ENCODE assay signal across 28 cellular contexts in genomic region chr1:221602866-221603265, GRCh38.
DNase-seq lines count a peak whose midpoint lies in the region; ATAC-seq and TF ChIP-seq lines count a peak whose summit lies in the region.
"Had no signal": no experiment of that assay in that cellular context is flagged by ENCODE, and none has a peak within 500 bp of the region (broad histone marks: within the 10 kb centered on the region; RNA-seq: fewer than 3 reads in every experiment).

No MANE protein-coding gene starts in this region.

- H3K4me2 ChIP-seq in IMR-90 (ENCODE audit: low read depth, low read length) (no peak overlapping the region), mammary epithelial cell (ENCODE audit: insufficient read depth, low read depth, low read length) (no peak overlapping the region)

- H4K91ac ChIP-seq in IMR-90 (ENCODE audit: insufficient read depth, low read depth, low read length): no peak overlapping the region

- no peak overlapping the region for H3K4ac ChIP-seq in IMR-90 (ENCODE audit: low read depth, low read length)

- no peak overlapping the region for H3K14ac ChIP-seq in IMR-90 (replicated peaks; ENCODE audit: low read depth, low read length)

- no peak overlapping the region for H4K5ac ChIP-seq in IMR-90 (ENCODE audit: low read depth, low read length)

- BruUV-seq in IMR-90 (replicated peaks; lab: Mats Ljungman, UMichigan) (no TSS peak), mammary epithelial cell (replicated peaks; lab: Mats Ljungman, UMichigan) (no TSS peak)

- H3K4me1 ChIP-seq in IMR-90 (ENCODE audit: control insufficient read depth, insufficient read depth, low read length): peaks cover 2% of the 10 kb centered on the region; the same call in 1 of the 2 replicates
- H3K4me1 ChIP-seq in mammary epithelial cell (ENCODE audit: insufficient read depth, low read length): peaks cover 5% of the 10 kb centered on the region
- H3K4me1 ChIP-seq in effector memory CD4-positive, alpha-beta T cell (ENCODE audit: control insufficient read depth, insufficient read depth, low read length, poor library complexity, severe bottlenecking): no peaks in the 10 kb centered on the region
- H3K4me1 ChIP-seq: Caco-2, heart right ventricle, pancreas, spleen, upper lobe of left lung had no signal

- TF ChIP-seq CTCF in IMR-90 (conservative IDR thresholded peaks at IDR 0.05; ENCODE audit: low read depth, low read length) (no peak), mammary epithelial cell (conservative IDR thresholded peaks at IDR 0.05 in 1 of 2, IDR thresholded peaks at IDR 0.05 in 1 of 2; ENCODE audit: extremely low read depth in 1 of 2, insufficient read depth in 1 of 2, low read depth in 1 of 2, low read length in 2 of 2) (no peak), foreskin fibroblast (IDR thresholded peaks at IDR 0.05; ENCODE audit: low read depth, low read length) (no peak)

- intact Hi-C loops in IMR-90 (cut with micrococcal nuclease) (no loop called here), mammary epithelial cell (cut with micrococcal nuclease) (no loop called here), left cardiac atrium (cut with DNase I) (no loop called here)

- H3K27ac ChIP-seq in IMR-90 (ENCODE audit: insufficient read depth, low read length) (no peak overlapping the region), mammary epithelial cell (ENCODE audit: insufficient read depth, low read depth, low read length) (no peak overlapping the region)
- H3K27ac ChIP-seq in effector memory CD4-positive, alpha-beta T cell (ENCODE audit: insufficient read depth, low read length, poor library complexity, severe bottlenecking): no peak overlapping the region
- H3K27ac ChIP-seq: cardiac muscle cell, esophagus squamous epithelium, heart right ventricle, pancreas, RWPE1, spleen, upper lobe of left lung had no signal

- no peak for TF ChIP-seq POLR2A in IMR-90 (IDR thresholded peaks at IDR 0.05; ENCODE audit: low read depth, low read length)

- H3K79me2 ChIP-seq in mammary epithelial cell (ENCODE audit: insufficient read depth, low read length): no peaks in the 10 kb centered on the region

- no peak overlapping the region for H3K18ac ChIP-seq in IMR-90 (ENCODE audit: low read depth, low read length)

- H3K27me3 ChIP-seq in IMR-90 (ENCODE audit: control insufficient read depth, insufficient read depth, low read length) (no peaks in the 10 kb centered on the region), mammary epithelial cell (ENCODE audit: insufficient read depth, low read length) (no peaks in the 10 kb centered on the region)
- no peaks in the 10 kb centered on the region for H3K27me3 ChIP-seq in effector memory CD4-positive, alpha-beta T cell (replicated peaks; ENCODE audit: control insufficient read depth, insufficient read depth, low read length, poor library complexity, severe bottlenecking)
- H3K27me3 ChIP-seq: cardiac muscle cell, esophagus squamous epithelium, heart right ventricle, pancreas, spleen, upper lobe of left lung had no signal

- POLR2A ChIA-PET in IMR-90 (lab: Charles Lee; ENCODE audit: unreplicated experiment): no interaction called here

- no peak overlapping the region for H3K56ac ChIP-seq in IMR-90 (ENCODE audit: extremely low read depth, insufficient read depth, low read length)

- ATAC-seq in IMR-90 (ENCODE audit: low read depth) (no peak), left cardiac atrium (no peak)
- ATAC-seq: heart right ventricle, pancreas, right cardiac atrium had no signal

- H2AK5ac ChIP-seq in IMR-90 (ENCODE audit: low read depth, low read length): no peak overlapping the region; the same call in 1 of the 2 replicates

- no peak overlapping the region for H3K23ac ChIP-seq in IMR-90 (ENCODE audit: low read depth, low read length)

- no peak for TF ChIP-seq RAD21 in IMR-90 (IDR thresholded peaks at IDR 0.05; ENCODE audit: low read length)

- in situ Hi-C loops in IMR-90 (cut with MboI; ENCODE audit: low sequenced_read_pairs) (no loop called here), mammary epithelial cell (cut with MboI; ENCODE audit: low sequenced_read_pairs in 2 of 2) (no loop called here)

- no peak overlapping the region for H2BK120ac ChIP-seq in IMR-90 (ENCODE audit: low read depth, low read length)

- H3K79me1 ChIP-seq in IMR-90 (ENCODE audit: low read depth in 1 of 2, low read length in 2 of 2): no peaks in the 10 kb centered on the region

- H3K4me3 ChIP-seq in IMR-90 (ENCODE audit: insufficient read depth, low read depth, low read length): no peak overlapping the region
- no peak overlapping the region for H3K4me3 ChIP-seq in mammary epithelial cell (replicated peaks in 1 of 3; ENCODE audit: insufficient read depth in 1 of 3, low read depth in 2 of 3, low read length in 3 of 3)
- no peak overlapping the region for H3K4me3 ChIP-seq in foreskin fibroblast (ENCODE audit: low read depth in 1 of 2, low read length in 2 of 2)
- H3K4me3 ChIP-seq in effector memory CD4-positive, alpha-beta T cell (ENCODE audit: insufficient read depth, low read depth, low read length, poor library complexity, severe bottlenecking): no peak overlapping the region
- H3K4me3 ChIP-seq: cardiac muscle cell, esophagus squamous epithelium, heart right ventricle, pancreas, spleen, upper lobe of left lung had no signal

- no peak overlapping the region for H2AFZ ChIP-seq in IMR-90 (replicated peaks; ENCODE audit: low read length, poor library complexity)
- H2AFZ ChIP-seq in mammary epithelial cell (ENCODE audit: low read depth, low read length): no peak overlapping the region

- no CpG with 5 or more reads among the region's 1 CpG for WGBS in IMR-90 (ENCODE audit: extremely low coverage in 2 of 2, insufficient read length in 1 of 2), 2 experiments
- WGBS in mammary epithelial cell (ENCODE audit: low coverage, missing lambda C conversion rate): 89% methylated on average over 1 of the region's 1 CpG

- H3K36me3 ChIP-seq in IMR-90 (ENCODE audit: control insufficient read depth, insufficient read depth, low read length) (no peaks in the 10 kb centered on the region), mammary epithelial cell (ENCODE audit: insufficient read depth, low read length) (no peaks in the 10 kb centered on the region)
- no peaks in the 10 kb centered on the region for H3K36me3 ChIP-seq in effector memory CD4-positive, alpha-beta T cell (ENCODE audit: control insufficient read depth, insufficient read depth, low read length)
- H3K36me3 ChIP-seq: cardiac muscle cell, esophagus squamous epithelium, heart right ventricle, pancreas, spleen, upper lobe of left lung had no signal

- DNase-seq in EL (peak; percentile 10), IMR-90 (peak; percentile 18), mammary epithelial cell (peak; percentile 20), foreskin fibroblast (peak; percentile 40 to 71), left cardiac atrium (no peak), globus pallidus (ENCODE audit: low spot score) (no peak), NCI-H748 (lab: John Stamatoyannopoulos, UW; ENCODE audit: unreplicated experiment) (no peak)
- no peak for DNase-seq in effector memory CD4-positive, alpha-beta T cell
- DNase-seq: activated CD4-positive, alpha-beta T cell treated with anti-CD3 and anti-CD28 coated beads, Interleukin-2, amount 50 U/mL, for 48 hours; activated naive CD4-positive, alpha-beta T cell treated with anti-CD3 and anti-CD28 coated beads for 36 hours; amniotic stem cell; C1 segment of cervical spinal cord; Caco-2; cortex of kidney; endodermal cell; esophagus squamous epithelium; heart right ventricle; NCI-H1417 treated with DMSO at 0.1 percent for 48 hours; NCI-H2081; NCI-H345; NCI-H82; pancreas; right cardiac atrium; spleen; stimulated activated CD4-positive, alpha-beta T cell treated with anti-CD3 and anti-CD28 coated beads, Interleukin-4, amount 100 ng/mL, for 1 hour; upper lobe of left lung had no signal

- dilution Hi-C loops in IMR-90 (cut with HindIII; ENCODE audit: low sequenced_read_pairs, unreplicated experiment) (no loop called here), mammary epithelial cell (cut with HindIII; ENCODE audit: low sequenced_read_pairs) (no loop called here)

- no peak overlapping the region for H2BK20ac ChIP-seq in IMR-90 (ENCODE audit: low read depth, low read length)

- no peak overlapping the region for H3K9ac ChIP-seq in IMR-90 (ENCODE audit: low read depth, low read length)
- H3K9ac ChIP-seq in mammary epithelial cell (ENCODE audit: insufficient read depth, low read length): no peak overlapping the region

- H4K20me1 ChIP-seq in IMR-90 (ENCODE audit: insufficient read depth, low read length) (no peaks in the 10 kb centered on the region), mammary epithelial cell (ENCODE audit: insufficient read depth, low read length) (no peaks in the 10 kb centered on the region)

- no peak overlapping the region for H2BK5ac ChIP-seq in IMR-90 (ENCODE audit: low read depth, low read length, poor library complexity, severe bottlenecking)

- no peak overlapping the region for H4K8ac ChIP-seq in IMR-90 (ENCODE audit: low read depth in 2 of 2, low read length in 2 of 2)

- CTCF ChIA-PET in IMR-90 (lab: Yijun Ruan, JAX): no interaction called here
- CTCF ChIA-PET in mammary epithelial cell (lab: Charles Lee; ENCODE audit: low non-redundant PET): no interaction called here

- no peak overlapping the region for H2BK15ac ChIP-seq in IMR-90 (ENCODE audit: low read depth, low read length)

- H3K9me3 ChIP-seq in IMR-90 (ENCODE audit: control insufficient read depth, insufficient read depth, low read length) (no peaks in the 10 kb centered on the region), mammary epithelial cell (replicated peaks; ENCODE audit: insufficient read depth, low read length) (no peaks in the 10 kb centered on the region)
- no peaks in the 10 kb centered on the region for H3K9me3 ChIP-seq in effector memory CD4-positive, alpha-beta T cell (ENCODE audit: control insufficient read depth, low read length)
- H3K9me3 ChIP-seq: Caco-2, esophagus squamous epithelium, heart right ventricle, pancreas, spleen, upper lobe of left lung had no signal

- H2AK9ac ChIP-seq in IMR-90 (replicated peaks; ENCODE audit: low read depth, low read length, poor library complexity): no peak overlapping the region

- H3K9me1 ChIP-seq in IMR-90 (ENCODE audit: insufficient read depth, low read length): 0 out of 2 replicates have a peak, but pooled peaks cover 3% of the 10 kb centered on the region

TF ChIP-seq in IMR-90, 13 proteins besides CTCF, POLR2A, EP300 and RAD21:
- no peak for TF ChIP-seq MAZ (IDR thresholded peaks at IDR 0.05; ENCODE audit: borderline replicate concordance, low read depth, low read length)
- peak; percentile 71 for TF ChIP-seq CEBPB (IDR thresholded peaks at IDR 0.05; ENCODE audit: low read depth, low read length)
TF ChIP-seq in IMR-90: peak in this region for 1.

Comparison
In these comparisons a context has a peak if more than half of its experiments do, and no peak if none do; other contexts are left out.
1. DNase-seq: peak in EL (single experiment), IMR-90 (single experiment), mammary epithelial cell (single experiment) and foreskin fibroblast (2 of 2); none in left cardiac atrium (single experiment), globus pallidus (single experiment), NCI-H748 (single experiment) and effector memory CD4-positive, alpha-beta T cell (0 of 3).